In genomic region chr16:69565611-69566436, GRCh38 we compare ENCODE assay signal across 8 cellular contexts. TPM values are rescaled to one million over a fixed set of nuclear protein-coding genes. Genes with fewer than 3 reads are reported as not detected.
A peak's percentile ranks its signal among the peaks of the same experiment; 100 is the strongest.
DNase-seq lines count a peak whose midpoint lies in the region; ATAC-seq and TF ChIP-seq lines count a peak whose summit lies in the region.

Gene NFAT5 (plus strand): TSS chr16:69565966. CDS start chr16:69566302, 336 bp downstream.

- H3K4me3 ChIP-seq in Panc1 (ENCODE audit: low read depth in 2 of 2, low read length in 2 of 2) (peak within 1 kb of the TSS; percentile 75 to 92), muscle layer of duodenum (ENCODE audit: low read depth in 1 of 2, low read length in 2 of 2) (peak within 1 kb of the TSS; percentile 89)

- DNase-seq in COLO668 (lab: John Stamatoyannopoulos, UW; ENCODE audit: unreplicated experiment), result peak; percentile 89
- DNase-seq in KG1 (lab: John Stamatoyannopoulos, UW), result peak; percentile 53
- DNase-seq in Panc1 (ENCODE audit: low read depth, low spot score), result no peak
- peak; percentile 97 to 98 for DNase-seq in activated T-cell treated with anti-CD3 and anti-CD28 coated beads, Interleukin-2, amount 50 U/mL, for 48 hours
- peak; percentile 80 for DNase-seq in stimulated activated CD8-positive, alpha-beta memory T cell treated with anti-CD3 and anti-CD28 coated beads, Interleukin-7, amount 100 ng/mL, for 24 hours (ENCODE audit: low read depth)

- H3K36me3 ChIP-seq in Panc1 (ENCODE audit: control insufficient read depth, insufficient read depth, low read length) (peaks cover 18% of the 10 kb centered on the region), muscle layer of duodenum (ENCODE audit: control insufficient read depth in 1 of 2, insufficient read depth in 2 of 2, low read length in 2 of 2) (peaks cover 0 to 12% of the 10 kb centered on the region in 2 donors)

- no peaks in the 10 kb centered on the region for H3K9me3 ChIP-seq in Panc1 (ENCODE audit: control insufficient read depth, insufficient read depth, low read depth, low read length)
- no peaks in the 10 kb centered on the region for H3K9me3 ChIP-seq in muscle layer of duodenum (ENCODE audit: control insufficient read depth in 1 of 2, low read length in 2 of 2)

- POLR2A ChIA-PET in Panc1 (lab: Charles Lee), result interaction anchor here (0.7 kb wide), 1 partner anchor 45 kb away, joined by 4 read pairs; no protein-coding TSS in a partner anchor

- ATAC-seq in GM21526 (IDR thresholded peaks at IDR 0.05; ENCODE audit: low FRiP score, unreplicated experiment) (peak; percentile 49), Panc1 (peak; percentile 84), esophagus mucosa (peak; percentile 97)

- H3K27me3 ChIP-seq in Panc1 (ENCODE audit: control insufficient read depth, insufficient read depth, low read length) (no peaks in the 10 kb centered on the region), muscle layer of duodenum (ENCODE audit: low read depth, low read length) (no peaks in the 10 kb centered on the region)

- in situ Hi-C loops in Panc1 (cut with HindIII; ENCODE audit: low pct_unique_long_range_greater_than_20kb, low sequenced_read_pairs), result no loop called here

- CTCF ChIA-PET in Panc1 (lab: Charles Lee), result no interaction called here

- peak within 1 kb of the TSS; percentile 99 for H3K27ac ChIP-seq in Panc1 (ENCODE audit: low read length)
- H3K27ac ChIP-seq in muscle layer of duodenum (ENCODE audit: low read length), result peak within 1 kb of the TSS; percentile 93

- H3K4me1 ChIP-seq in Panc1 (ENCODE audit: control insufficient read depth, insufficient read depth, low read length) (peaks cover 15% of the 10 kb centered on the region), muscle layer of duodenum (ENCODE audit: control insufficient read depth in 1 of 2, insufficient read depth in 2 of 2, low read length in 2 of 2) (peaks cover 7 to 34% of the 10 kb centered on the region in 2 donors)

- no peak for TF ChIP-seq CTCF in Panc1 (IDR thresholded peaks at IDR 0.05)

- BruUV-seq in Panc1 (replicated peaks; lab: Mats Ljungman, UMichigan), result no TSS peak

- intact Hi-C loops in Panc1 (cut with micrococcal nuclease; ENCODE audit: unreplicated experiment), result loop anchor here (10.0 kb wide), 1 partner anchor 91 kb away; no protein-coding TSS in a partner anchor

RNA-seq across cellular contexts. Expression of gene NFAT5, which starts in this region (rescaled TPM):
- total RNA-seq in Panc1 (2021; ENCODE audit: unreplicated experiment) (57.0 TPM), esophagus mucosa (28.3 TPM)
- 6.0 TPM for polyA plus RNA-seq in Panc1 (2012; ENCODE audit: insufficient read length)
